37 cellular contexts compared by ENCODE assay signal in genomic region chr9:116417464-116417863, GRCh38.
DNase-seq lines count a peak whose midpoint lies in the region; ATAC-seq, FAIRE-seq and TF ChIP-seq lines count a peak whose summit lies in the region.
"Had no signal": no experiment of that assay in that cellular context is flagged by ENCODE, and none has a peak within 500 bp of the region (broad histone marks: within the 10 kb centered on the region; RNA-seq: fewer than 3 reads in every experiment).

No MANE protein-coding gene starts in this region.

- no peak overlapping the region for H3K4me3 Mint-ChIP-seq in T-helper 17 cell
- H3K4me3 Mint-ChIP-seq in activated CD4-positive, alpha-beta T cell treated with anti-CD3 and anti-CD28 coated beads, Interleukin-2, amount 10 ng/mL, durations not matched to agents 7 days and 5 days = no peak overlapping the region
- H3K4me3 Mint-ChIP-seq: activated CD8-positive, alpha-beta T cell treated with anti-CD3 and anti-CD28 coated beads for 36 hours; activated naive CD4-positive, alpha-beta T cell treated with anti-CD3 and anti-CD28 coated beads for 36 hours; endodermal cell; T-helper 1 cell treated with Interleukin-12 subunit alpha and Interleukin-12 subunit beta and Interleukin-4 antibody, amounts not matched to agents 30 μg/mL and 1 μg/mL, for 36 hours had no signal

- DNase-seq in AG08395 (ENCODE audit: low spot score) = peak; percentile 9
- DNase-seq in HT1080 (ENCODE audit: low read depth) = peak; percentile 22
- peak; percentile 11 to 34 for DNase-seq in T47D (ENCODE audit: low read depth in 1 of 2, low spot score in 1 of 2)
- DNase-seq in keratinocyte (ENCODE audit: low read depth, low spot score) = peak; percentile 2
- DNase-seq in T-helper 17 cell = no peak
- no peak for DNase-seq in stimulated activated CD4-positive, alpha-beta T cell treated with anti-CD3 and anti-CD28 coated beads, Interleukin-4, amount 100 ng/mL, for 4 hours
- no peak for DNase-seq in activated CD4-positive, alpha-beta T cell treated with anti-CD3 and anti-CD28 coated beads, Interleukin-2, amount 10 ng/mL, durations not matched to agents 7 days and 5 days
- DNase-seq in right atrium auricular region (ENCODE audit: low spot score) = no peak
- DNase-seq: 8988T; activated CD4-positive, alpha-beta T cell treated with anti-CD3 and anti-CD28 coated beads for 1 hour; activated CD8-positive, alpha-beta T cell treated with anti-CD3 and anti-CD28 coated beads for 36 hours; activated naive CD4-positive, alpha-beta T cell treated with anti-CD3 and anti-CD28 coated beads for 36 hours; adrenal gland; body of pancreas; cerebellar nuclear complex; dermis blood vessel endothelial cell; endodermal cell; gastrocnemius medialis; hypothalamus; IMR-90; left ventricle myocardium superior; NCI-H1048; NCI-H1694 treated with DMSO at 0.1 percent for 48 hours; NCI-H2171; NCI-H510A treated with DMSO at 0.1 percent for 48 hours; SK-N-SH; stimulated activated CD4-positive, alpha-beta T cell treated with anti-CD3 and anti-CD28 coated beads, Interleukin-12 subunit alpha, Interleukin-12 subunit beta, amount 100 ng/mL, for 4 hours; stimulated activated CD4-positive, alpha-beta T cell treated with anti-CD3 and anti-CD28 coated beads, Interleukin-2, amount 100 ng/mL, for 48 hours; thyroid gland; uterus had no signal

- H3K9me1 ChIP-seq in keratinocyte (ENCODE audit: control insufficient read depth, extremely low read depth, insufficient read depth, low read length) = no peaks in the 10 kb centered on the region

- H3K27ac Mint-ChIP-seq in T-helper 17 cell = no peak overlapping the region
- no peak overlapping the region for H3K27ac Mint-ChIP-seq in activated CD4-positive, alpha-beta T cell treated with anti-CD3 and anti-CD28 coated beads, Interleukin-2, amount 10 ng/mL, durations not matched to agents 7 days and 5 days
- H3K27ac Mint-ChIP-seq: activated CD8-positive, alpha-beta T cell treated with anti-CD3 and anti-CD28 coated beads for 36 hours; activated naive CD4-positive, alpha-beta T cell treated with anti-CD3 and anti-CD28 coated beads for 36 hours; endodermal cell; progenitor cell of endocrine pancreas; T-helper 1 cell treated with Interleukin-12 subunit alpha and Interleukin-12 subunit beta and Interleukin-4 antibody, amounts not matched to agents 30 μg/mL and 1 μg/mL, for 36 hours had no signal

- H3K9me3 ChIP-seq in keratinocyte (ENCODE audit: control insufficient read depth, low read depth, low read length) (no peaks in the 10 kb centered on the region), T-helper 17 cell (ENCODE audit: control insufficient read depth, low read length, poor library complexity, severe bottlenecking) (no peaks in the 10 kb centered on the region), right atrium auricular region (no peaks in the 10 kb centered on the region)
- H3K9me3 ChIP-seq: adrenal gland, body of pancreas, esophagus muscularis mucosa, gastrocnemius medialis, SK-N-SH, thyroid gland, uterus had no signal

- H3K36me3 ChIP-seq in keratinocyte (ENCODE audit: control insufficient read depth in 2 of 2, extremely low read depth in 1 of 2, insufficient read depth in 2 of 2, low read length in 2 of 2) = no peaks in the 10 kb centered on the region
- no peaks in the 10 kb centered on the region for H3K36me3 ChIP-seq in right atrium auricular region
- H3K36me3 ChIP-seq: adrenal gland, esophagus muscularis mucosa, gastrocnemius medialis, thyroid gland, uterus had no signal

- no peak overlapping the region for H3K4me2 ChIP-seq in keratinocyte (ENCODE audit: control insufficient read depth, extremely low read depth, insufficient read depth, low read depth, low read length)
- H3K4me2 ChIP-seq: SK-N-SH had no signal

- H3K9me3 Mint-ChIP-seq in activated CD4-positive, alpha-beta T cell treated with anti-CD3 and anti-CD28 coated beads, Interleukin-2, amount 10 ng/mL, durations not matched to agents 7 days and 5 days = no peaks in the 10 kb centered on the region
- H3K9me3 Mint-ChIP-seq: activated CD8-positive, alpha-beta T cell treated with anti-CD3 and anti-CD28 coated beads for 36 hours; activated naive CD4-positive, alpha-beta T cell treated with anti-CD3 and anti-CD28 coated beads for 36 hours; endodermal cell had no signal

- no peaks in the 10 kb centered on the region for H3K4me1 Mint-ChIP-seq in T-helper 17 cell
- H3K4me1 Mint-ChIP-seq in activated CD4-positive, alpha-beta T cell treated with anti-CD3 and anti-CD28 coated beads, Interleukin-2, amount 10 ng/mL, durations not matched to agents 7 days and 5 days = no peaks in the 10 kb centered on the region

- H3K27me3 Mint-ChIP-seq in T-helper 17 cell = no peaks in the 10 kb centered on the region
- no peaks in the 10 kb centered on the region for H3K27me3 Mint-ChIP-seq in activated CD4-positive, alpha-beta T cell treated with anti-CD3 and anti-CD28 coated beads, Interleukin-2, amount 10 ng/mL, durations not matched to agents 7 days and 5 days
- H3K27me3 Mint-ChIP-seq: activated CD8-positive, alpha-beta T cell treated with anti-CD3 and anti-CD28 coated beads for 36 hours; progenitor cell of endocrine pancreas had no signal

- FAIRE-seq in keratinocyte (lab: Jason Lieb, UNC) = no peak
- FAIRE-seq: D721Med, GM12878 had no signal

- no peak for ATAC-seq in T-helper 17 cell
- ATAC-seq: activated CD8-positive, alpha-beta T cell treated with anti-CD3 and anti-CD28 coated beads for 36 hours; body of pancreas; gastrocnemius medialis; GM12878; left ventricle myocardium superior; sciatic nerve had no signal

- CTCF ChIA-PET in activated CD4-positive, alpha-beta T cell treated with anti-CD3 and anti-CD28 coated beads, Interleukin-2, amount 10 ng/mL, durations not matched to agents 7 days and 5 days (lab: Charles Lee) = no interaction called here

- H3K27ac ChIP-seq in keratinocyte (ENCODE audit: control insufficient read depth, insufficient read depth, low read length) (no peak overlapping the region), right atrium auricular region (no peak overlapping the region)
- H3K27ac ChIP-seq: adrenal gland, body of pancreas, C4-2B, esophagus muscularis mucosa, gastrocnemius medialis, thyroid gland, uterus had no signal

- TF ChIP-seq CTCF in keratinocyte (optimal IDR thresholded peaks at IDR 0.05 in 1 of 3, IDR thresholded peaks at IDR 0.05 in 1 of 3, conservative IDR thresholded peaks at IDR 0.05 in 1 of 3; ENCODE audit: extremely low read depth in 1 of 3, insufficient read depth in 2 of 3, low read length in 3 of 3) (no peak), right atrium auricular region (IDR thresholded peaks at IDR 0.05) (no peak)

- H3K27me3 ChIP-seq in keratinocyte (ENCODE audit: control insufficient read depth, extremely low read depth, insufficient read depth, low read length) (no peaks in the 10 kb centered on the region), right atrium auricular region (no peaks in the 10 kb centered on the region)
- H3K27me3 ChIP-seq: adrenal gland, body of pancreas, esophagus muscularis mucosa, gastrocnemius medialis, thyroid gland, uterus had no signal

- peaks cover 3% of the 10 kb centered on the region for H3K36me3 Mint-ChIP-seq in T-helper 17 cell (ENCODE audit: low read depth)
- no peaks in the 10 kb centered on the region for H3K36me3 Mint-ChIP-seq in activated CD4-positive, alpha-beta T cell treated with anti-CD3 and anti-CD28 coated beads, Interleukin-2, amount 10 ng/mL, durations not matched to agents 7 days and 5 days (ENCODE audit: low read depth)

- dilution Hi-C loops in keratinocyte (cut with MboI; ENCODE audit: extremely low pct_ligation_motif_present, low sequenced_read_pairs) = no loop called here

- H3K4me1 ChIP-seq in keratinocyte (ENCODE audit: control insufficient read depth, extremely low read depth, insufficient read depth, low read length) = peaks cover 12% of the 10 kb centered on the region
- no peaks in the 10 kb centered on the region for H3K4me1 ChIP-seq in right atrium auricular region
- H3K4me1 ChIP-seq: adrenal gland, body of pancreas, esophagus muscularis mucosa, gastrocnemius medialis, thyroid gland, uterus had no signal

- no peaks in the 10 kb centered on the region for H3K79me2 ChIP-seq in keratinocyte (ENCODE audit: control insufficient read depth, insufficient read depth, low read length)

- H4K20me1 ChIP-seq in keratinocyte (ENCODE audit: control insufficient read depth, extremely low read depth, insufficient read depth, low read length) = no peaks in the 10 kb centered on the region

- no peak overlapping the region for H2AFZ ChIP-seq in keratinocyte (ENCODE audit: control insufficient read depth, low read length)

- no peak overlapping the region for H3K9ac ChIP-seq in keratinocyte (ENCODE audit: control insufficient read depth, extremely low read depth, insufficient read depth, low read length)
- H3K9ac ChIP-seq: SK-N-SH had no signal

- in situ Hi-C loops in T47D (cut with HindIII; ENCODE audit: low pct_unique_long_range_greater_than_20kb, low sequenced_read_pairs) = no loop called here

- POLR2A ChIA-PET in activated CD4-positive, alpha-beta T cell treated with anti-CD3 and anti-CD28 coated beads, Interleukin-2, amount 10 ng/mL, durations not matched to agents 7 days and 5 days (lab: Charles Lee) = no interaction called here

- H3K4me3 ChIP-seq in keratinocyte (ENCODE audit: control insufficient read depth in 2 of 3, extremely low read depth in 1 of 3, insufficient read depth in 2 of 3, low read depth in 1 of 3, low read length in 3 of 3) (no peak overlapping the region), right atrium auricular region (no peak overlapping the region)
- H3K4me3 ChIP-seq: adrenal gland, body of pancreas, esophagus muscularis mucosa, gastrocnemius medialis, GM12878, thyroid gland, uterus had no signal

Comparison
In these comparisons a context has a peak if more than half of its experiments do, and no peak if none do; other contexts are left out.
1. DNase-seq: peak in AG08395 (single experiment), HT1080 (single experiment), T47D (2 of 2) and keratinocyte (single experiment); none in T-helper 17 cell (0 of 3), stimulated activated CD4-positive, alpha-beta T cell treated with anti-CD3 and anti-CD28 coated beads, Interleukin-4, amount 100 ng/mL, for 4 hours (0 of 2), activated CD4-positive, alpha-beta T cell treated with anti-CD3 and anti-CD28 coated beads, Interleukin-2, amount 10 ng/mL, durations not matched to agents 7 days and 5 days (single experiment) and right atrium auricular region (single experiment).